8 cellular contexts compared by ENCODE assay signal in the genomic region with DNA sequence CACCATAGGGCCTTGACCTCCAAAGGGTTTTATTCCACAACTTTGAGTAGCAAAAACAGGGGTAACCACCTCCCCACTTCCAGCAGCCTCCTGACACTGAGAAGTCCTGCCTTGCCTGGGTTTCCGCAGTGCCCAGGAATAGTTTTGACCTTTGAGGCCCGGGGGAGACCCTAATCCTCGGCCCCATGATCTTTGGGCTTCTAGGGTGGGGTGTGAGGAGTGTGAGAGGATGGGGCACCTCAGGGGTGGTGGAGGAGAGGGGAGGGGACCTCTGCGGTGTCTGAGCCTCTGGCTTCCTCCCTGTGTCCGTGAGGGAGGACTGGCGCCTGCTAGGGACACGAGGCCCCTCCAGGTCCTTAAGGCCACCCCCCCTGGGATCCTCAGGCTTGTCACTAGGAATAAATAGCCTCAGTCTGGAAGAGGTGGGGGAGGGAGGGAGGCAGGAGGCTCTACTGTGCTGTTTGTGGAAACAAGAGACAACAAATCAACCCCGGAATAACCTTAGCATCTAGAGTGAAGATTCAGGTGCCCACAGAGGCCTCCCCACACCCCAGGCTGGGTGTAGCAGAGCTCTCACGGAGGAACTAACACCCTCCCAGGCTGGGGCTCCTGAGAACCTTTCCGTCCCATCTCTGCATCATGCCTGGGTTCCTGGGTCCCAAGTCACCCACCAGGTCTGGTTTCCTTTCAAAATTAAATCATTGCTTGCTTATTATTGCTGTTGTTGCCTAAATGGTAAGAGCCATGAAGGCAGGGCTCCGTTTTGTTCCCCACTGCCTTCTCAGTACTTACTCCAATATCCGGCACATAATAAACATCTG. TPM values are rescaled to one million over a fixed set of nuclear protein-coding genes. Genes with fewer than 3 reads are reported as not detected.
DNase-seq lines count a peak whose midpoint lies in the region; ATAC-seq and TF ChIP-seq lines count a peak whose summit lies in the region.

No MANE protein-coding gene starts in this region.

- DNase-seq in AG04450 (ENCODE audit: low read depth, low spot score), result no peak
- no peak for DNase-seq in NT2/D1 (ENCODE audit: low read depth, low spot score)
- DNase-seq in iPS-NIHi11 (ENCODE audit: low spot score), result no peak
- DNase-seq in SKM-1 (lab: John Stamatoyannopoulos, UW; ENCODE audit: unreplicated experiment), result no peak

- CTCF ChIA-PET in AG04450 (lab: Charles Lee), result no interaction called here

- POLR2A ChIA-PET in AG04450 (lab: Yijun Ruan, JAX), result no interaction called here

- 71 to 74% methylated on average over 12 of the region's 12 CpGs for WGBS in ectodermal cell, 2 experiments

- ATAC-seq in GM19452 (IDR thresholded peaks at IDR 0.05; ENCODE audit: unreplicated experiment) (no peak), GM19395 (IDR thresholded peaks at IDR 0.05; ENCODE audit: unreplicated experiment) (no peak)

- no peak for TF ChIP-seq CTCF in AG04450 (IDR thresholded peaks at IDR 0.05; ENCODE audit: low read depth, low read length)
- no peak for TF ChIP-seq CTCF in nephron (IDR thresholded peaks at IDR 0.05; ENCODE audit: unreplicated experiment in 3 of 3)

- H3K27me3 Mint-ChIP-seq in nephron (ENCODE audit: low read depth), result no peaks in the 10 kb centered on the region

- H3K4me3 ChIP-seq in AG04450 (ENCODE audit: low read depth, low read length) (peak overlapping the region; percentile 71), NT2/D1 (ENCODE audit: insufficient read length, low read depth) (peak overlapping the region; percentile 36), ectodermal cell (ENCODE audit: insufficient read depth, low read depth, low read length) (peak overlapping the region; percentile 34)

- peak overlapping the region; percentile 51 for H3K9ac ChIP-seq in NT2/D1 (ENCODE audit: insufficient read length, low read depth)

- H3K4me1 ChIP-seq in NT2/D1 (ENCODE audit: insufficient read depth, insufficient read length), result peaks cover 41% of the 10 kb centered on the region
- peaks cover 29% of the 10 kb centered on the region for H3K4me1 ChIP-seq in ectodermal cell (ENCODE audit: control insufficient read depth, insufficient read depth, low read length)

- peaks cover 30% of the 10 kb centered on the region for H3K36me3 ChIP-seq in NT2/D1 (ENCODE audit: insufficient read depth, insufficient read length, low read length)
- H3K36me3 ChIP-seq in ectodermal cell (ENCODE audit: control insufficient read depth, insufficient read depth, low read length), result no peaks in the 10 kb centered on the region

- no peaks in the 10 kb centered on the region for H3K36me3 Mint-ChIP-seq in nephron (ENCODE audit: low read depth)

- peak overlapping the region; percentile 79 to 84 (median 82) for H3K4me3 Mint-ChIP-seq in nephron

- H3K9me3 ChIP-seq in AG04450 (ENCODE audit: control insufficient read depth, insufficient read depth, low read length), result no peaks in the 10 kb centered on the region
- no peaks in the 10 kb centered on the region for H3K9me3 ChIP-seq in NT2/D1 (ENCODE audit: insufficient read depth, low read length)
- H3K9me3 ChIP-seq in ectodermal cell (ENCODE audit: control insufficient read depth, low read length), result no peaks in the 10 kb centered on the region

- H3K27ac Mint-ChIP-seq in nephron, result peak overlapping the region; percentile 63 to 85 (median 74)

- no peaks in the 10 kb centered on the region for H3K9me3 Mint-ChIP-seq in nephron

- peaks cover 36% of the 10 kb centered on the region for H3K4me1 Mint-ChIP-seq in nephron

- H3K27me3 ChIP-seq in AG04450 (ENCODE audit: control insufficient read depth, insufficient read depth, low read length) (no peaks in the 10 kb centered on the region), NT2/D1 (ENCODE audit: insufficient read depth, insufficient read length) (no peaks in the 10 kb centered on the region), ectodermal cell (ENCODE audit: control insufficient read depth, insufficient read depth, low read length, poor library complexity, severe bottlenecking) (no peaks in the 10 kb centered on the region)

- H3K27ac ChIP-seq in AG04450 (ENCODE audit: low read depth, low read length) (no peak overlapping the region), ectodermal cell (ENCODE audit: insufficient read depth, low read depth, low read length, poor library complexity, severe bottlenecking) (no peak overlapping the region)

RNA-seq across cellular contexts. Expression of gene FHL3, which starts 0.9 kb away (rescaled TPM):
- 10.0 and 13.5 TPM in 2 replicates for polyA plus RNA-seq in AG04450 (2011; rRNA removed)
- 37.2 and 41.7 TPM in 2 replicates for polyA minus RNA-seq in AG04450 (2011; rRNA and poly(A)+ RNA removed)
- polyA plus RNA-seq in ectodermal cell (2013, experiment 1 of 4), result 19.7 TPM
- polyA plus RNA-seq in ectodermal cell (2013, experiment 2 of 4), result 21.9 TPM
- polyA plus RNA-seq in ectodermal cell (2013, experiment 3 of 4), result 21.2 TPM
- 20.4 TPM for polyA plus RNA-seq in ectodermal cell (2013, experiment 4 of 4)

RNA-seq across cellular contexts. Expression of gene UTP11, which starts 6.3 kb away (rescaled TPM):
- 32.9 and 43.8 TPM in 2 replicates for polyA plus RNA-seq in AG04450 (2011; rRNA removed)
- 14.8 and 18.5 TPM in 2 replicates for polyA minus RNA-seq in AG04450 (2011; rRNA and poly(A)+ RNA removed)
- 62.4 TPM for polyA plus RNA-seq in ectodermal cell (2013, experiment 1 of 4)
- 56.9 TPM for polyA plus RNA-seq in ectodermal cell (2013, experiment 2 of 4)
- polyA plus RNA-seq in ectodermal cell (2013, experiment 3 of 4), result 43.6 TPM
- 46.4 TPM for polyA plus RNA-seq in ectodermal cell (2013, experiment 4 of 4)

RNA-seq across cellular contexts. Expression of gene SF3A3, which starts 16.4 kb away (rescaled TPM):
- polyA plus RNA-seq in AG04450 (2011; rRNA removed), result 60.0 and 76.1 TPM in 2 replicates
- 45.1 and 58.7 TPM in 2 replicates for polyA minus RNA-seq in AG04450 (2011; rRNA and poly(A)+ RNA removed)
- polyA plus RNA-seq in ectodermal cell (2013, experiment 1 of 4), result 148 TPM
- 133 TPM for polyA plus RNA-seq in ectodermal cell (2013, experiment 2 of 4)
- 85.5 TPM for polyA plus RNA-seq in ectodermal cell (2013, experiment 3 of 4)
- polyA plus RNA-seq in ectodermal cell (2013, experiment 4 of 4), result 86.7 TPM

RNA-seq across cellular contexts. Expression of gene POU3F1, which starts 40.4 kb away (rescaled TPM):
- not detected in 2 replicates for polyA plus RNA-seq in AG04450 (2011; rRNA removed)
- polyA minus RNA-seq in AG04450 (2011; rRNA and poly(A)+ RNA removed), result not detected in 2 replicates
- 22.3 TPM for polyA plus RNA-seq in ectodermal cell (2013, experiment 1 of 4)
- polyA plus RNA-seq in ectodermal cell (2013, experiment 2 of 4), result 38.8 TPM
- polyA plus RNA-seq in ectodermal cell (2013, experiment 3 of 4), result 38.7 TPM
- polyA plus RNA-seq in ectodermal cell (2013, experiment 4 of 4), result 41.1 TPM

RNA-seq across cellular contexts. Expression of gene INPP5B, which starts 59.4 kb away (rescaled TPM):
- 20.1 and 21.9 TPM in 2 replicates for polyA plus RNA-seq in AG04450 (2011; rRNA removed)
- 26.8 and 28.5 TPM in 2 replicates for polyA minus RNA-seq in AG04450 (2011; rRNA and poly(A)+ RNA removed)
- 21.1 TPM for polyA plus RNA-seq in ectodermal cell (2013, experiment 1 of 4)
- 25.1 TPM for polyA plus RNA-seq in ectodermal cell (2013, experiment 2 of 4)
- polyA plus RNA-seq in ectodermal cell (2013, experiment 3 of 4), result 13.9 TPM
- polyA plus RNA-seq in ectodermal cell (2013, experiment 4 of 4), result 15.7 TPM
